Comparison of ENCODE assay signal across 14 cellular contexts in the genomic region with DNA sequence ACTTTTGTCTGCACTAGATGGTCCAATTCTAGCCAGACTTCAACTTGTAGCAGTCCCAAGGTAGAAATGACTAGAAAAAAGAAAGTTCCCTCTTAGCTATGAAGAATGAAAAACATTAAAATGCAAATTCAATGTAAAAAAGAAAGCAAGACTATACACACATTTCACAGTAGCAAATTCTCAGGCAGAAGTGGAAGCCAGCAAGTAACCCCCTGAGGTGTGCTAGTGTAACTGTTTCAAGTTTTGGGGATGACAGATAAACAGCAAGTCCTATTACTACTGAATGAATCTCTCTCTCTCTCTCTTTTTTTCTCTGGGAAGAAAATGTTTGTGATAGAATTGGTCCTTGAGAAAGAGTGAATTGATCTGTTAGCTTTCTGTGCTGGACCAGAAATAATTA.
A peak's percentile ranks its signal among the peaks of the same experiment; 100 is the strongest.
DNase-seq lines count a peak whose midpoint lies in the region; ATAC-seq, FAIRE-seq and TF ChIP-seq lines count a peak whose summit lies in the region.
"Had no signal": no experiment of that assay in that cellular context is flagged by ENCODE, and none has a peak within 500 bp of the region (broad histone marks: within the 10 kb centered on the region; RNA-seq: fewer than 3 reads in every experiment).

No MANE protein-coding gene starts in this region.

- H3K27me3 ChIP-seq in pancreas, result no peaks in the 10 kb centered on the region
- H3K27me3 ChIP-seq: thyroid gland had no signal

- TF ChIP-seq CTCF in GM12865 (IDR thresholded peaks at IDR 0.05; ENCODE audit: insufficient read depth, low read depth, low read length, missing control alignments) (no peak), pancreas (IDR thresholded peaks at IDR 0.05) (no peak)

- peak; percentile 84 for DNase-seq in GM12865 (ENCODE audit: low read depth)
- DNase-seq in DMS79 (lab: John Stamatoyannopoulos, UW), result no peak
- DNase-seq in pancreas, result no peak
- DNase-seq in GM19238 (ENCODE audit: insufficient read length, low spot score), result no peak
- no peak for DNase-seq in GOT3 (lab: John Stamatoyannopoulos, UW)
- DNase-seq: aorta, DMS153, NCI-H1092 treated with DMSO at 0.1 percent for 48 hours, NCI-H524 treated with DMSO at 0.1 percent for 48 hours, thyroid gland had no signal

- no peaks in the 10 kb centered on the region for H3K36me3 ChIP-seq in pancreas
- H3K36me3 ChIP-seq: thyroid gland had no signal

- no peak overlapping the region for H3K4me3 ChIP-seq in GM12865 (ENCODE audit: low read depth, low read length)
- H3K4me3 ChIP-seq in pancreas, result no peak overlapping the region
- H3K4me3 ChIP-seq: skin epidermis, thyroid gland had no signal

- intact Hi-C loops in pancreas (cut with DNase I), result no loop called here

- no peak overlapping the region for H3K27ac ChIP-seq in pancreas
- H3K27ac ChIP-seq: thyroid gland had no signal

- no peaks in the 10 kb centered on the region for H3K9me3 ChIP-seq in pancreas
- H3K9me3 ChIP-seq: thyroid gland had no signal

- FAIRE-seq in pancreas (lab: Jason Lieb, UNC), result no peak

- peaks cover 0 to 7% (median 0%) of the 10 kb centered on the region in 3 donors for H3K4me1 ChIP-seq in pancreas
- H3K4me1 ChIP-seq: thyroid gland had no signal

- ATAC-seq in GM19395 (IDR thresholded peaks at IDR 0.05; ENCODE audit: unreplicated experiment), result peak; percentile 66
- peak; percentile 65 for ATAC-seq in HG02678 (IDR thresholded peaks at IDR 0.05; ENCODE audit: unreplicated experiment)
- ATAC-seq in HG03378 (IDR thresholded peaks at IDR 0.05; ENCODE audit: unreplicated experiment), result peak; percentile 44
- no peak for ATAC-seq in pancreas

Comparison
In these comparisons a context has a peak if more than half of its experiments do, and no peak if none do; other contexts are left out.
1. ATAC-seq: peak in GM19395 (single experiment), HG02678 (single experiment) and HG03378 (single experiment); none in pancreas (0 of 4).